In genomic region chr21:43767498-43767979, GRCh38 we compare ENCODE assay signal across 12 cellular contexts. TPM values are rescaled to one million over a fixed set of nuclear protein-coding genes. Genes with fewer than 3 reads are reported as not detected.
DNase-seq lines count a peak whose midpoint lies in the region; ATAC-seq and TF ChIP-seq lines count a peak whose summit lies in the region.
"Had no signal": no experiment of that assay in that cellular context is flagged by ENCODE, and none has a peak within 500 bp of the region (broad histone marks: within the 10 kb centered on the region; RNA-seq: fewer than 3 reads in every experiment).

No MANE protein-coding gene starts in this region.

- no peaks in the 10 kb centered on the region for H3K27me3 Mint-ChIP-seq in MCF 10A (ENCODE audit: insufficient read depth, unreplicated experiment)
- H3K27me3 Mint-ChIP-seq in dendritic cell treated with granulocyte-macrophage colony-stimulating factor and Interleukin-4, amounts not matched to agents 40 ng/mL and 50 ng/mL, for 4 days: no peaks in the 10 kb centered on the region

- TF ChIP-seq POLR2A in breast epithelium (IDR thresholded peaks at IDR 0.05): no peak

- H3K36me3 ChIP-seq in breast epithelium (no peaks in the 10 kb centered on the region), mucosa of stomach (ENCODE audit: control insufficient read depth, insufficient read depth, low read length) (no peaks in the 10 kb centered on the region), upper lobe of right lung (peaks cover 2% of the 10 kb centered on the region)

- TF ChIP-seq CTCF in MCF 10A (IDR thresholded peaks at IDR 0.05; ENCODE audit: unreplicated experiment) (no peak), breast epithelium (IDR thresholded peaks at IDR 0.05) (no peak), upper lobe of right lung (IDR thresholded peaks at IDR 0.05) (no peak)

- H3K4me3 Mint-ChIP-seq in MCF 10A (ENCODE audit: unreplicated experiment): peak overlapping the region; percentile 45
- H3K4me3 Mint-ChIP-seq in dendritic cell treated with granulocyte-macrophage colony-stimulating factor and Interleukin-4, amounts not matched to agents 40 ng/mL and 50 ng/mL, for 4 days: peak overlapping the region; percentile 30

- H3K27ac ChIP-seq in breast epithelium (no peak overlapping the region), upper lobe of right lung (peak overlapping the region; percentile 67)
- H3K27ac ChIP-seq: esophagus muscularis mucosa, HL-60 had no signal

- no peaks in the 10 kb centered on the region for H3K9me3 ChIP-seq in breast epithelium
- no peaks in the 10 kb centered on the region for H3K9me3 ChIP-seq in mucosa of stomach (ENCODE audit: control insufficient read depth, low read length)
- no peaks in the 10 kb centered on the region for H3K9me3 ChIP-seq in upper lobe of right lung
- H3K9me3 ChIP-seq: esophagus muscularis mucosa had no signal

- H3K27ac Mint-ChIP-seq in MCF 10A (ENCODE audit: low read depth, unreplicated experiment): peak overlapping the region; percentile 99
- peak overlapping the region; percentile 87 for H3K27ac Mint-ChIP-seq in dendritic cell treated with granulocyte-macrophage colony-stimulating factor and Interleukin-4, amounts not matched to agents 40 ng/mL and 50 ng/mL, for 4 days

- H3K4me1 ChIP-seq in breast epithelium: no peaks in the 10 kb centered on the region
- H3K4me1 ChIP-seq in mucosa of stomach (ENCODE audit: control insufficient read depth, insufficient read depth, low read length): peaks cover 22% of the 10 kb centered on the region
- H3K4me1 ChIP-seq in upper lobe of right lung: peaks cover 11% of the 10 kb centered on the region

- H3K27me3 ChIP-seq in breast epithelium (no peaks in the 10 kb centered on the region), mucosa of stomach (ENCODE audit: control insufficient read depth, insufficient read depth, low read length) (no peaks in the 10 kb centered on the region), upper lobe of right lung (no peaks in the 10 kb centered on the region)
- H3K27me3 ChIP-seq: esophagus muscularis mucosa had no signal

- peaks cover 34% of the 10 kb centered on the region for H3K4me1 Mint-ChIP-seq in MCF 10A (ENCODE audit: insufficient read depth, unreplicated experiment)
- H3K4me1 Mint-ChIP-seq in dendritic cell treated with granulocyte-macrophage colony-stimulating factor and Interleukin-4, amounts not matched to agents 40 ng/mL and 50 ng/mL, for 4 days (ENCODE audit: low read depth): peaks cover 61% of the 10 kb centered on the region

- peak overlapping the region; percentile 26 for H3K9ac ChIP-seq in mucosa of stomach (ENCODE audit: low read length)

- no peak for DNase-seq in MCF 10A (ENCODE audit: unreplicated experiment)
- no peak for DNase-seq in breast epithelium (ENCODE audit: low spot score in 2 of 2)
- no peak for DNase-seq in upper lobe of right lung
- no peak for DNase-seq in AML-193 (lab: John Stamatoyannopoulos, UW)
- DNase-seq in germinal center (ENCODE audit: low spot score): no peak
- DNase-seq: activated CD4-positive, alpha-beta T cell treated with anti-CD3 and anti-CD28 coated beads, Interleukin-2, amount 50 U/mL, for 4 hours; activated gamma-delta T cell treated with Interleukin-2 at 50 U/mL for 16 hours had no signal

- H3K4me3 ChIP-seq in breast epithelium (no peak overlapping the region), mucosa of stomach (ENCODE audit: low read length) (no peak overlapping the region), upper lobe of right lung (no peak overlapping the region)
- H3K4me3 ChIP-seq: esophagus muscularis mucosa had no signal

- intact Hi-C loops in MCF 10A (cut with micrococcal nuclease) (no loop called here), breast epithelium (cut with DNase I; ENCODE audit: low total_unique reads) (no loop called here), upper lobe of right lung (cut with DNase I) (no loop called here)
- intact Hi-C loops in dendritic cell treated with granulocyte-macrophage colony-stimulating factor and Interleukin-4, amounts not matched to agents 40 ng/mL and 50 ng/mL, for 4 days (cut with micrococcal nuclease): loop anchor here (5.0 kb wide), 1 partner anchor 35 kb away; no protein-coding TSS in a partner anchor

- peaks cover 39% of the 10 kb centered on the region for H3K36me3 Mint-ChIP-seq in MCF 10A (ENCODE audit: insufficient read depth, unreplicated experiment)
- H3K36me3 Mint-ChIP-seq in dendritic cell treated with granulocyte-macrophage colony-stimulating factor and Interleukin-4, amounts not matched to agents 40 ng/mL and 50 ng/mL, for 4 days (ENCODE audit: low read depth): peaks cover 50% of the 10 kb centered on the region

- ATAC-seq in upper lobe of right lung (peak; percentile 9), HG03108 (IDR thresholded peaks at IDR 0.05; ENCODE audit: unreplicated experiment) (no peak)

- no TSS peak for BruUV-seq in MCF 10A (replicated peaks; lab: Mats Ljungman, UMichigan)

- CTCF ChIA-PET in MCF 10A (lab: Yijun Ruan, JAX): no interaction called here

- POLR2A ChIA-PET in MCF 10A (lab: Yijun Ruan, JAX): interaction anchor here (0.6 to 2.9 kb wide), 7 partner anchors 9 to 1106 kb away, joined by 3 to 17 read pairs (median 5); partner anchors contain the start of genes PTTG1IP and RRP1

- no peaks in the 10 kb centered on the region for H3K9me3 Mint-ChIP-seq in MCF 10A (ENCODE audit: unreplicated experiment)
- H3K9me3 Mint-ChIP-seq in dendritic cell treated with granulocyte-macrophage colony-stimulating factor and Interleukin-4, amounts not matched to agents 40 ng/mL and 50 ng/mL, for 4 days: peaks cover 12% of the 10 kb centered on the region

RNA-seq across cellular contexts. Expression of gene CSTB, which starts 8.6 kb away (rescaled TPM):
- total RNA-seq in MCF 10A (2022) (60.5 and 75.0 TPM in 2 replicates), breast epithelium (10 to 100 TPM; 12.1 to 16.8 (median 16.8) TPM), upper lobe of right lung (148 TPM)

RNA-seq across cellular contexts. Expression of gene RRP1, which starts 21.8 kb away (rescaled TPM):
- total RNA-seq in MCF 10A (2022): 43.7 and 56.0 TPM in 2 replicates
- 10 to 100 TPM; 15.4 to 22.9 (median 16.5) TPM for total RNA-seq in breast epithelium
- 19.0 TPM for total RNA-seq in upper lobe of right lung

RNA-seq across cellular contexts. Expression of gene PDXK, which starts 48.6 kb away (rescaled TPM):
- total RNA-seq in MCF 10A (2022) (194 and 210 TPM in 2 replicates), breast epithelium (10 to 100 TPM; 51.5 to 79.2 (median 65.6) TPM), upper lobe of right lung (280 TPM)
